ENCODE assay signal across 1 cellular context in genomic region chr16:53207810-53208752, GRCh38.
TF ChIP-seq lines count a peak whose summit lies in the region.

No MANE protein-coding gene starts in this region.

TF ChIP-seq in HepG2, 621 proteins besides CTCF, POLR2A, EP300 and RAD21 (continued from another document and continues in another):
- TF ChIP-seq FUBP1 (CRISPR knock-in tag; IDR thresholded peaks at IDR 0.05; ENCODE audit: borderline replicate concordance) (no peak), YEATS4 (CRISPR knock-in tag; IDR thresholded peaks at IDR 0.05; ENCODE audit: borderline replicate concordance) (no peak), GATAD2A (CRISPR knock-in tag; IDR thresholded peaks at IDR 0.05) (peak; percentile 61; the same call in 1 of the 2 replicates), ZNF513 (CRISPR knock-in tag; conservative IDR thresholded peaks at IDR 0.05) (no peak), ZNF766 (CRISPR knock-in tag; IDR thresholded peaks at IDR 0.05; ENCODE audit: borderline replicate concordance) (no peak), ZNF331 (CRISPR knock-in tag; IDR thresholded peaks at IDR 0.05) (0 out of 2 replicates have a peak, but pooled peaks have one; percentile 27), TOPORS (CRISPR knock-in tag; IDR thresholded peaks at IDR 0.05) (no peak), SOX5 (CRISPR knock-in tag; IDR thresholded peaks at IDR 0.05; ENCODE audit: borderline replicate concordance) (no peak), ATRX (CRISPR knock-in tag; IDR thresholded peaks at IDR 0.05; ENCODE audit: borderline replicate concordance) (no peak), ZNF274 (CRISPR knock-in tag; IDR thresholded peaks at IDR 0.05) (no peak), ZBTB40 (IDR thresholded peaks at IDR 0.05) (no peak), ZBTB40 (CRISPR knock-in tag; IDR thresholded peaks at IDR 0.05) (no peak), ESRRA (CRISPR knock-in tag; IDR thresholded peaks at IDR 0.05; ENCODE audit: low read depth) (no peak), NPAS2 (CRISPR knock-in tag; IDR thresholded peaks at IDR 0.05; ENCODE audit: borderline replicate concordance) (no peak), FOXP4 (CRISPR knock-in tag; IDR thresholded peaks at IDR 0.05) (no peak), RXRB (CRISPR knock-in tag; IDR thresholded peaks at IDR 0.05; ENCODE audit: borderline replicate concordance) (peak; percentile 27; the same call in 1 of the 2 replicates), ZFP1 (CRISPR knock-in tag; IDR thresholded peaks at IDR 0.05) (no peak), ZNF652 (CRISPR knock-in tag; IDR thresholded peaks at IDR 0.05; ENCODE audit: borderline replicate concordance, low read depth) (peak; percentile 99), NFYC (CRISPR knock-in tag; IDR thresholded peaks at IDR 0.05) (no peak), TFDP1 (CRISPR knock-in tag; IDR thresholded peaks at IDR 0.05; ENCODE audit: borderline replicate concordance) (peak; percentile 39; the same call in 1 of the 2 replicates), RARG (CRISPR knock-in tag; IDR thresholded peaks at IDR 0.05; ENCODE audit: low read depth) (no peak), ZBTB39 (CRISPR knock-in tag; IDR thresholded peaks at IDR 0.05) (no peak), USF2 (IDR thresholded peaks at IDR 0.05; ENCODE audit: low read depth, low read length) (no peak), USF2 (CRISPR knock-in tag; IDR thresholded peaks at IDR 0.05; ENCODE audit: borderline replicate concordance) (no peak), LCORL (IDR thresholded peaks at IDR 0.05) (no peak), LCORL (CRISPR knock-in tag; IDR thresholded peaks at IDR 0.05) (no peak)
